In genomic region chr2:241921631-241922030, GRCh38 we compare ENCODE assay signal across 2 cellular contexts. TPM values are rescaled to one million over a fixed set of nuclear protein-coding genes. Genes with fewer than 3 reads are reported as not detected.
"Had no signal": no experiment of that assay in that cellular context is flagged by ENCODE, and none has a peak within 500 bp of the region (broad histone marks: within the 10 kb centered on the region; RNA-seq: fewer than 3 reads in every experiment).

No MANE protein-coding gene starts in this region.

RNA-seq across cellular contexts. Expression of gene RTP5, which starts 52.1 kb away (rescaled TPM):
- total RNA-seq: G401, GM12878 had no signal
